ENCODE assay signal across 7 cellular contexts in the genomic region with DNA sequence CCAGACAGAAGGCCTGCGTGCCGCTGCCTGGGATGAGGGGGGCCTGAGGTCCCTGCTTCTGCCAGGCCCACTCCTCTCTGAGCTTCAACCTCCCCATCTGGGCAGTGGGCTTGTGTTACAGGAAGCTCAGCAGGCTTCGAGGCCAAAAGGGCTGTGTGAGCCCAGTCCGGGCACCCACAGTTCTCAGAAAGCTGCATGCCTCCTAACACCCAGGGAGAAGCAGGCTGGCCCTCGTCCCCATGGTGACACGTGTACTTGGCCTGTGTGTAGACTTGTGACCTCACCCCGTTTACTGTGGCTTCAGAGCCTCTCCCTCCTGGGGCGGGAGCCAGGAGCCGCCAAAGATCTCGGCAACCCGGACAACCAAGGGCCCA. TPM values are rescaled to one million over a fixed set of nuclear protein-coding genes. Genes with fewer than 3 reads are reported as not detected.
A peak's percentile ranks its signal among the peaks of the same experiment; 100 is the strongest.
DNase-seq lines count a peak whose midpoint lies in the region; ATAC-seq and TF ChIP-seq lines count a peak whose summit lies in the region.

No MANE protein-coding gene starts in this region.

- H3K36me3 ChIP-seq in subcutaneous abdominal adipose tissue (ENCODE audit: control insufficient read depth in 5 of 5, insufficient read depth in 5 of 5, low read length in 5 of 5) (no peaks in the 10 kb centered on the region), HAP-1 (replicated peaks) (no peaks in the 10 kb centered on the region)

- peak; percentile 22 to 54 for DNase-seq in HL-60 (ENCODE audit: low read depth in 1 of 2, low spot score in 1 of 2)
- DNase-seq in RPMI8226, result peak; percentile 73
- peak; percentile 82 for DNase-seq in left ventricle myocardium superior
- DNase-seq in HAP-1 (ENCODE audit: low spot score in 2 of 2), result no peak
- DNase-seq in NOMO-1 treated with dmso at 0.1 percent for 144 hours (lab: John Stamatoyannopoulos, UW; ENCODE audit: unreplicated experiment), result no peak

- no peak overlapping the region for H3K27ac ChIP-seq in HL-60 (replicated peaks)
- H3K27ac ChIP-seq in subcutaneous abdominal adipose tissue (ENCODE audit: low read depth, low read length), result peak overlapping the region; percentile 16

- peaks cover 9 to 39% (median 34%) of the 10 kb centered on the region in 5 donors for H3K4me1 ChIP-seq in subcutaneous abdominal adipose tissue (ENCODE audit: control insufficient read depth in 5 of 5, insufficient read depth in 5 of 5, low read length in 5 of 5)
- H3K4me1 ChIP-seq in HAP-1, result no peaks in the 10 kb centered on the region

- in situ Hi-C loops in HAP-1 (cut with MboI; ENCODE audit: low sequenced_read_pairs), result no loop called here

- ATAC-seq in left ventricle myocardium superior, result peak; percentile 81
- no peak for ATAC-seq in HG02981 (IDR thresholded peaks at IDR 0.05; ENCODE audit: unreplicated experiment)

- H3K9me3 ChIP-seq in subcutaneous abdominal adipose tissue (ENCODE audit: control insufficient read depth in 5 of 5, low read length in 5 of 5), result peaks cover 0 to 9% (median 6%) of the 10 kb centered on the region in 5 donors
- H3K9me3 ChIP-seq in HAP-1, result no peaks in the 10 kb centered on the region

- H3K27me3 ChIP-seq in HL-60 (ENCODE audit: insufficient read depth, poor library complexity, severe bottlenecking) (no peaks in the 10 kb centered on the region), subcutaneous abdominal adipose tissue (ENCODE audit: control insufficient read depth in 5 of 5, insufficient read depth in 4 of 5, low read length in 5 of 5) (peaks cover 0 to 3% (median 0%) of the 10 kb centered on the region in 5 donors), HAP-1 (ENCODE audit: low read depth) (no peaks in the 10 kb centered on the region)

- H3K4me3 ChIP-seq in HL-60 (replicated peaks; ENCODE audit: insufficient read depth, low read length) (no peak overlapping the region), subcutaneous abdominal adipose tissue (ENCODE audit: low read depth in 1 of 5, low read length in 5 of 5) (peak overlapping the region in 3 of 5 donors; percentile 17 to 47 (median 27)), HAP-1 (no peak overlapping the region)

- peak overlapping the region in 2 of 5 donors; percentile 42 to 66 for H3K9ac ChIP-seq in subcutaneous abdominal adipose tissue (ENCODE audit: low read length in 5 of 5)

- intact Hi-C loops in left ventricle myocardium superior (cut with micrococcal nuclease), result loop anchor here (10.0 kb wide), 1 partner anchor 86 kb away; no protein-coding TSS in a partner anchor

- TF ChIP-seq CTCF in HL-60 (IDR thresholded peaks at IDR 0.05; ENCODE audit: insufficient read depth, low read length), result no peak

RNA-seq across cellular contexts. Expression of a gene that starts 2.2 kb away (rescaled TPM):
- not detected for total RNA-seq in left ventricle myocardium superior

RNA-seq across cellular contexts. Expression of a gene that starts 41.2 kb away (rescaled TPM):
- total RNA-seq in left ventricle myocardium superior, result 6.4 TPM

Comparison
In these comparisons a context has a peak if more than half of its experiments do, and no peak if none do; other contexts are left out.
1. DNase-seq: peak in HL-60 (2 of 2), RPMI8226 (single experiment) and left ventricle myocardium superior (single experiment); none in HAP-1 (0 of 2) and NOMO-1 treated with dmso at 0.1 percent for 144 hours (single experiment).
2. H3K4me3 ChIP-seq: peak in subcutaneous abdominal adipose tissue (3 of 5); none in HL-60 (single experiment) and HAP-1 (single experiment).